ENCODE assay signal across 8 cellular contexts in the genomic region with DNA sequence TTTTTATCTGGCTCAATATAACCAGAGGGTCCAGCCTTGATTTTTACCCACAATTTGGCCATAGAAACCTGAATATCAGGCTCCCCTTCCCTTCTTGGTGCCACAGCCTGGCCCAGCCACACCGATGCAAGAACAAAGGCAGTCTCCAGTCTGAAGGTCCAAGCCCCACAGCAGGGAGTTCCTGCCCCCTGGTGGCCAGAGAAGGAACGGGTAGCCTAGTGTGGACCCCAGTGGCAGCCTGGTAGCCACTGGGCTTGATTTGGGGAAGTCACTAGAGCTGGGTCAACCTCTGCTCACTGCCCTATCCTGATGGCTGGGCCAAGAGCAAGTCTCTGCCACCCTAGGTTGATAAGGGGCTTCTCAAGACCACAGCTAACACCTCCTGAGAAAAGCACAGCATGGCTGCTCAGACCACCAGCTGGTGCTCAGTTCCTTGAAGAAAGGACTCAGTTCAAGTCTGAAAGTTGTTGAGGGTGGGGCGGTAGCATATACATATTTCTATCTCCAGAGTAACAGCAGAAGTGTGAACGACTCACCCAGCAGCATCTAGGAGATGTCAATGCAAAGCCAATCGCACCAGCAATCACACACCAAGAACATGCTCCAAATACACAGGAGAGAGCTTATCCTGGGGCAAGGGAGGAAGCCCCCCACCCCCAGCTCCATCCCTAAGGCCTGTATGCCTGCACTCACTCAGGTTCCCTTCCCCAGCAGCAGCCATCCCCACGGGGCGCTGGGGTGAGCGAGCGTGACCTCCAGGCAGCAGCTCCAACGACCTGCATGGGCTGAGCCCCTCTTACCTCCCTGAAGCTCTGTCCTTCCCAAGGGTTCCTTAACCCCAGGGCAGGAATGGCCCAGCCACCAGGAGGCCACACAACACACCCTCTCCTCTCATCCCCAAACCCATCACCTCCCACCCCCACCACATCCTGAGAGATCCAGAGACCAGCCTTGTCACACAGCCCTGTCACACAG. TPM values are rescaled to one million over a fixed set of nuclear protein-coding genes. Genes with fewer than 3 reads are reported as not detected.
DNase-seq lines count a peak whose midpoint lies in the region; ATAC-seq and TF ChIP-seq lines count a peak whose summit lies in the region.

No MANE protein-coding gene starts in this region.

- peaks cover 13% of the 10 kb centered on the region for H3K4me1 Mint-ChIP-seq in activated T-cell treated with anti-CD3 and anti-CD28 coated beads, Interleukin-2, amount 50 U/mL, for 4 hours (ENCODE audit: low read depth)
- H3K4me1 Mint-ChIP-seq in natural killer cell, result no peaks in the 10 kb centered on the region
- no peaks in the 10 kb centered on the region for H3K4me1 Mint-ChIP-seq in stimulated activated naive B cell treated with anti-CD40 and anti-IgM and Interleukin-4, amounts not matched to agents 10 μg/mL and 1 μg/mL and 100 μg/mL, for 72 hours

- H3K27me3 ChIP-seq in Panc1 (ENCODE audit: control insufficient read depth, insufficient read depth, low read length) (no peaks in the 10 kb centered on the region), fibroblast of lung (ENCODE audit: control insufficient read depth, insufficient read depth, low read length) (no peaks in the 10 kb centered on the region)

- no peaks in the 10 kb centered on the region for H3K36me3 Mint-ChIP-seq in activated T-cell treated with anti-CD3 and anti-CD28 coated beads, Interleukin-2, amount 50 U/mL, for 4 hours (ENCODE audit: insufficient read depth)
- H3K36me3 Mint-ChIP-seq in natural killer cell, result no peaks in the 10 kb centered on the region
- no peaks in the 10 kb centered on the region for H3K36me3 Mint-ChIP-seq in stimulated activated naive B cell treated with anti-CD40 and anti-IgM and Interleukin-4, amounts not matched to agents 10 μg/mL and 1 μg/mL and 100 μg/mL, for 72 hours

- H3K4me2 ChIP-seq in fibroblast of lung (ENCODE audit: extremely low read depth, insufficient read depth, low read length), result no peak overlapping the region

- H3K27ac ChIP-seq in Panc1 (ENCODE audit: low read length) (no peak overlapping the region), fibroblast of lung (ENCODE audit: insufficient read depth, low read length) (no peak overlapping the region)

- no TSS peak for BruUV-seq in Panc1 (replicated peaks; lab: Mats Ljungman, UMichigan)

- no peaks in the 10 kb centered on the region for H3K36me3 ChIP-seq in Panc1 (ENCODE audit: control insufficient read depth, insufficient read depth, low read length)
- H3K36me3 ChIP-seq in fibroblast of lung (ENCODE audit: control insufficient read depth, insufficient read depth, low read length), result peaks cover 8% of the 10 kb centered on the region

- H3K9me3 ChIP-seq in Panc1 (ENCODE audit: control insufficient read depth, insufficient read depth, low read depth, low read length), result no peaks in the 10 kb centered on the region
- H3K9me3 ChIP-seq in fibroblast of lung (ENCODE audit: control insufficient read depth, insufficient read depth, low read depth, low read length), result no peaks in the 10 kb centered on the region

- ATAC-seq in HG03354 (IDR thresholded peaks at IDR 0.05; ENCODE audit: poor library complexity, severe bottlenecking, unreplicated experiment) (peak; percentile 79), Panc1 (peak; percentile 98), natural killer cell (peak; percentile 92 to 100 (median 99)), HG03442 (IDR thresholded peaks at IDR 0.05; ENCODE audit: unreplicated experiment) (no peak)
- ATAC-seq in activated T-cell treated with anti-CD3 and anti-CD28 coated beads, Interleukin-2, amount 50 U/mL, for 4 hours, result peak; percentile 98 to 99
- ATAC-seq in stimulated activated naive B cell treated with anti-CD40 and anti-IgM and Interleukin-4, amounts not matched to agents 10 μg/mL and 1 μg/mL and 100 μg/mL, for 72 hours (replicated peaks), result peak; percentile 98 to 100

- no peaks in the 10 kb centered on the region for H3K27me3 Mint-ChIP-seq in activated T-cell treated with anti-CD3 and anti-CD28 coated beads, Interleukin-2, amount 50 U/mL, for 4 hours (ENCODE audit: low read depth)
- H3K27me3 Mint-ChIP-seq in natural killer cell (ENCODE audit: low read depth in 2 of 2), result no peaks in the 10 kb centered on the region
- no peaks in the 10 kb centered on the region for H3K27me3 Mint-ChIP-seq in stimulated activated naive B cell treated with anti-CD40 and anti-IgM and Interleukin-4, amounts not matched to agents 10 μg/mL and 1 μg/mL and 100 μg/mL, for 72 hours

- intact Hi-C loops in Panc1 (cut with micrococcal nuclease; ENCODE audit: unreplicated experiment), result loop anchor here (5.0 kb wide), 1 partner anchor 82 kb away; a partner anchor contains a TSS
- intact Hi-C loops in natural killer cell (cut with micrococcal nuclease), result loop anchor here (1.0 kb wide), 2 partner anchors 148 to 276 kb away; no protein-coding TSS in a partner anchor

- H3K4me3 ChIP-seq in GM12864 (ENCODE audit: low read depth, low read length) (no peak overlapping the region), Panc1 (ENCODE audit: low read depth in 2 of 2, low read length in 2 of 2) (no peak overlapping the region), fibroblast of lung (replicated peaks in 1 of 4; ENCODE audit: control extremely low read depth in 1 of 4, insufficient read depth in 1 of 4, low read depth in 3 of 4, low read length in 4 of 4) (no peak overlapping the region)

- no peak overlapping the region for H3K9ac ChIP-seq in fibroblast of lung (ENCODE audit: insufficient read depth, low read length)

- H3K9me3 Mint-ChIP-seq in activated T-cell treated with anti-CD3 and anti-CD28 coated beads, Interleukin-2, amount 50 U/mL, for 4 hours, result no peaks in the 10 kb centered on the region
- no peaks in the 10 kb centered on the region for H3K9me3 Mint-ChIP-seq in natural killer cell
- H3K9me3 Mint-ChIP-seq in stimulated activated naive B cell treated with anti-CD40 and anti-IgM and Interleukin-4, amounts not matched to agents 10 μg/mL and 1 μg/mL and 100 μg/mL, for 72 hours, result no peaks in the 10 kb centered on the region

- CTCF ChIA-PET in Panc1 (lab: Charles Lee), result interaction anchor here (0.6 to 1.8 kb wide), 6 partner anchors 26 to 205 kb away, joined by 3 to 9 read pairs (median 6); no protein-coding TSS in a partner anchor

- POLR2A ChIA-PET in Panc1 (lab: Charles Lee), result no interaction called here

- in situ Hi-C loops in Panc1 (cut with HindIII; ENCODE audit: low pct_unique_long_range_greater_than_20kb, low sequenced_read_pairs), result no loop called here

- DNase-seq in GM12864 (ENCODE audit: low read depth), result no peak
- no peak for DNase-seq in Panc1 (ENCODE audit: low read depth, low spot score)
- DNase-seq in activated T-cell treated with anti-CD3 and anti-CD28 coated beads, Interleukin-2, amount 50 U/mL, for 4 hours, result peak; percentile 86
- DNase-seq in fibroblast of lung (ENCODE audit: low read depth in 2 of 2), result peak; percentile 59 to 79
- peak; percentile 80 for DNase-seq in natural killer cell
- peak; percentile 68 for DNase-seq in stimulated activated naive B cell treated with anti-CD40 and anti-IgM and Interleukin-4, amounts not matched to agents 10 μg/mL and 1 μg/mL and 100 μg/mL, for 72 hours

- TF ChIP-seq CTCF in GM12864 (IDR thresholded peaks at IDR 0.05; ENCODE audit: low read depth, low read length, missing control alignments), result peak; percentile 97
- peak; percentile 90 for TF ChIP-seq CTCF in Panc1 (IDR thresholded peaks at IDR 0.05)
- TF ChIP-seq CTCF in fibroblast of lung (conservative IDR thresholded peaks at IDR 0.05 in 1 of 2, IDR thresholded peaks at IDR 0.05 in 1 of 2; ENCODE audit: low read depth in 1 of 2, low read length in 2 of 2), result peak; percentile 95 to 97
- TF ChIP-seq CTCF in natural killer cell (IDR thresholded peaks at IDR 0.05), result peak; percentile 89

- H2AFZ ChIP-seq in fibroblast of lung (ENCODE audit: low read length), result no peak overlapping the region

- H4K20me1 ChIP-seq in fibroblast of lung (ENCODE audit: control insufficient read depth, extremely low read depth, insufficient read depth, low read length), result no peaks in the 10 kb centered on the region

- H3K27ac Mint-ChIP-seq in natural killer cell, result no peak overlapping the region
- H3K27ac Mint-ChIP-seq in stimulated activated naive B cell treated with anti-CD40 and anti-IgM and Interleukin-4, amounts not matched to agents 10 μg/mL and 1 μg/mL and 100 μg/mL, for 72 hours, result no peak overlapping the region

- H3K4me1 ChIP-seq in Panc1 (ENCODE audit: control insufficient read depth, insufficient read depth, low read length), result no peaks in the 10 kb centered on the region
- no peaks in the 10 kb centered on the region for H3K4me1 ChIP-seq in fibroblast of lung (ENCODE audit: control insufficient read depth, extremely low read depth, insufficient read depth, low read length)

- no peak overlapping the region for H3K4me3 Mint-ChIP-seq in activated T-cell treated with anti-CD3 and anti-CD28 coated beads, Interleukin-2, amount 50 U/mL, for 4 hours
- no peak overlapping the region for H3K4me3 Mint-ChIP-seq in natural killer cell
- H3K4me3 Mint-ChIP-seq in stimulated activated naive B cell treated with anti-CD40 and anti-IgM and Interleukin-4, amounts not matched to agents 10 μg/mL and 1 μg/mL and 100 μg/mL, for 72 hours, result no peak overlapping the region

- no peaks in the 10 kb centered on the region for H3K79me2 ChIP-seq in fibroblast of lung (ENCODE audit: control insufficient read depth, insufficient read depth, low read length)

RNA-seq across cellular contexts. Expression of a gene that starts 7.6 kb away (rescaled TPM):
- total RNA-seq in Panc1 (2021; ENCODE audit: unreplicated experiment) (6.0 TPM), fibroblast of lung (6.7 and 12.2 TPM in 2 replicates), natural killer cell (1 to 10 TPM; 2.4 to 4.3 (median 3.6) TPM)
- polyA plus RNA-seq in Panc1 (2012; ENCODE audit: insufficient read length), result 13.5 TPM
- under 1 TPM; 0.65 to 0.92 (median 0.78) TPM for total RNA-seq in activated T-cell treated with anti-CD3 and anti-CD28 coated beads, Interleukin-2, amount 50 U/mL, for 4 hours
- 4.9 and 9.3 TPM in 2 replicates for polyA plus RNA-seq in fibroblast of lung
- 4.8 and 7.8 TPM in 2 replicates for polyA plus RNA-seq in fibroblast of lung (2012)
- polyA minus RNA-seq in fibroblast of lung (ENCODE audit: low replicate concordance), result 11.7 and 16.5 TPM in 2 replicates

RNA-seq across cellular contexts. Expression of a gene that starts 14.6 kb away (rescaled TPM):
- total RNA-seq in Panc1 (2021; ENCODE audit: unreplicated experiment), result 1.8 TPM
- polyA plus RNA-seq in Panc1 (2012; ENCODE audit: insufficient read length), result 0.64 TPM
- under 1 TPM in 1 of 3 donors, not detected in 2; 0.13 TPM for total RNA-seq in activated T-cell treated with anti-CD3 and anti-CD28 coated beads, Interleukin-2, amount 50 U/mL, for 4 hours
- total RNA-seq in fibroblast of lung, result 0.26 and 0.66 TPM in 2 replicates
- 0.07 and 0.27 TPM in 2 replicates for polyA plus RNA-seq in fibroblast of lung
- 0.32 and 0.40 TPM in 2 replicates for polyA plus RNA-seq in fibroblast of lung (2012)
- 3.8 TPM in 1 of 2 replicates, not detected in the other for polyA minus RNA-seq in fibroblast of lung (ENCODE audit: low replicate concordance)
- not detected for total RNA-seq in natural killer cell

RNA-seq across cellular contexts. Expression of a gene that starts 45.0 kb away (rescaled TPM):
- total RNA-seq in Panc1 (2021; ENCODE audit: unreplicated experiment), result 122 TPM
- polyA plus RNA-seq in Panc1 (2012; ENCODE audit: insufficient read length), result 245 TPM
- total RNA-seq in activated T-cell treated with anti-CD3 and anti-CD28 coated beads, Interleukin-2, amount 50 U/mL, for 4 hours, result 10 to 100 TPM; 59.9 to 88.8 (median 62.7) TPM
- 92.7 and 136 TPM in 2 replicates for total RNA-seq in fibroblast of lung
- 139 and 172 TPM in 2 replicates for polyA plus RNA-seq in fibroblast of lung
- polyA plus RNA-seq in fibroblast of lung (2012), result 222 and 271 TPM in 2 replicates
- 473 and 503 TPM in 2 replicates for polyA minus RNA-seq in fibroblast of lung (ENCODE audit: low replicate concordance)
- 100 to 1,000 TPM; 211 to 237 (median 218) TPM for total RNA-seq in natural killer cell

RNA-seq across cellular contexts. Expression of a gene that starts 46.1 kb away (rescaled TPM):
- total RNA-seq in Panc1 (2021; ENCODE audit: unreplicated experiment), result 40.0 TPM
- 21.8 TPM for polyA plus RNA-seq in Panc1 (2012; ENCODE audit: insufficient read length)
- under 1 TPM; 0.38 to 0.53 (median 0.40) TPM for total RNA-seq in activated T-cell treated with anti-CD3 and anti-CD28 coated beads, Interleukin-2, amount 50 U/mL, for 4 hours
- 15.9 and 36.7 TPM in 2 replicates for total RNA-seq in fibroblast of lung
- polyA plus RNA-seq in fibroblast of lung, result 3.4 and 3.6 TPM in 2 replicates
- 14.5 and 16.0 TPM in 2 replicates for polyA plus RNA-seq in fibroblast of lung (2012)
- polyA minus RNA-seq in fibroblast of lung (ENCODE audit: low replicate concordance), result 23.6 and 24.3 TPM in 2 replicates
- total RNA-seq in natural killer cell, result 1 to 10 TPM in 2 of 3 donors, under 1 TPM in 1; 0.54 to 1.7 (median 1.4) TPM

Comparison
In these comparisons a context has a peak if more than half of its experiments do, and no peak if none do; other contexts are left out.
1. DNase-seq: peak in activated T-cell treated with anti-CD3 and anti-CD28 coated beads, Interleukin-2, amount 50 U/mL, for 4 hours (single experiment), fibroblast of lung (2 of 2), natural killer cell (single experiment) and stimulated activated naive B cell treated with anti-CD40 and anti-IgM and Interleukin-4, amounts not matched to agents 10 μg/mL and 1 μg/mL and 100 μg/mL, for 72 hours (single experiment); none in GM12864 (single experiment) and Panc1 (single experiment).
2. Peak in every context shown above with its lines, with median percentiles within 50 percentile points of each other: CTCF ChIP-seq.